17 cellular contexts compared by ENCODE assay signal in genomic region chr4:102678107-102678506, GRCh38.
"Had no signal": no experiment of that assay in that cellular context is flagged by ENCODE, and none has a peak within 500 bp of the region (broad histone marks: within the 10 kb centered on the region; RNA-seq: fewer than 3 reads in every experiment).

No MANE protein-coding gene starts in this region.

- H3K36me3 ChIP-seq: transverse colon had no signal

- H3K4me1 ChIP-seq: right lobe of liver, spleen, transverse colon had no signal

- ATAC-seq: activated naive CD8-positive, alpha-beta T cell treated with anti-CD3 and anti-CD28 coated beads, Interleukin-2, amount 50 U/mL, for 24 hours; effector memory CD8-positive, alpha-beta T cell; left cardiac atrium; natural killer cell; right lobe of liver; stimulated activated naive B cell treated with anti-CD40 and anti-IgM and Interleukin-4, amounts not matched to agents 10 μg/mL and 1 μg/mL and 100 μg/mL, for 72 hours had no signal

- H3K4me3 ChIP-seq: lung, right lobe of liver, spleen, transverse colon had no signal

- H3K27ac ChIP-seq: right lobe of liver, spleen, transverse colon had no signal

- H3K9me3 ChIP-seq: right lobe of liver, spleen, transverse colon had no signal

- DNase-seq: activated CD4-positive, alpha-beta T cell treated with anti-CD3 and anti-CD28 coated beads for 4 hours; activated naive CD4-positive, alpha-beta T cell treated with Interleukin-2 at 50 U/mL for 16 hours; activated naive CD8-positive, alpha-beta T cell treated with anti-CD3 and anti-CD28 coated beads, Interleukin-2, amount 50 U/mL, for 24 hours; central memory CD4-positive, alpha-beta T cell; cortex of kidney; effector memory CD8-positive, alpha-beta T cell; hypothalamus; left cardiac atrium; natural killer cell; nucleus accumbens; right lobe of liver; spleen; stimulated activated CD4-positive, alpha-beta T cell treated with anti-CD3 and anti-CD28 coated beads, Interleukin-1b, Interleukin-23, amount 100 ng/mL, for 48 hours; stimulated activated naive B cell treated with anti-CD40 and anti-IgM and Interleukin-4, amounts not matched to agents 10 μg/mL and 1 μg/mL and 100 μg/mL, for 72 hours; substantia nigra; transverse colon had no signal

- H3K27me3 ChIP-seq: right lobe of liver, spleen, transverse colon had no signal
